ENCODE assay signal across 2 cellular contexts in genomic region chr19:5541456-5541855, GRCh38.
TF ChIP-seq lines count a peak whose summit lies in the region.

No MANE protein-coding gene starts in this region.

TF ChIP-seq in HepG2, 621 proteins besides CTCF, POLR2A, EP300 and RAD21:
- TF ChIP-seq ZNF629 (CRISPR knock-in tag; conservative IDR thresholded peaks at IDR 0.05) (peak; percentile 84), CCDC6 (CRISPR knock-in tag; IDR thresholded peaks at IDR 0.05) (no peak)

TF ChIP-seq in H1, 55 proteins besides CTCF, POLR2A, EP300 and RAD21:
- TF ChIP-seq RXRA (IDR thresholded peaks at IDR 0.05; ENCODE audit: insufficient read depth, low read depth, low read length) (no peak), CBX8 (IDR thresholded peaks at IDR 0.05; ENCODE audit: borderline replicate concordance, low read depth, low read length) (no peak), USF2 (IDR thresholded peaks at IDR 0.05; ENCODE audit: low read length) (no peak), BCL11A (IDR thresholded peaks at IDR 0.05; ENCODE audit: low read depth in 2 of 2, low read length in 2 of 2) (no peak), KDM1A (IDR thresholded peaks at IDR 0.05; ENCODE audit: borderline replicate concordance, low read length) (peak; percentile 64), TCF12 (IDR thresholded peaks at IDR 0.05; ENCODE audit: low read depth, low read length) (no peak), PHF8 (conservative IDR thresholded peaks at IDR 0.05; ENCODE audit: low read depth, low read length) (no peak), CEBPB (IDR thresholded peaks at IDR 0.05; ENCODE audit: low read depth, low read length) (no peak)
